27 cellular contexts compared by ENCODE assay signal in the genomic region with DNA sequence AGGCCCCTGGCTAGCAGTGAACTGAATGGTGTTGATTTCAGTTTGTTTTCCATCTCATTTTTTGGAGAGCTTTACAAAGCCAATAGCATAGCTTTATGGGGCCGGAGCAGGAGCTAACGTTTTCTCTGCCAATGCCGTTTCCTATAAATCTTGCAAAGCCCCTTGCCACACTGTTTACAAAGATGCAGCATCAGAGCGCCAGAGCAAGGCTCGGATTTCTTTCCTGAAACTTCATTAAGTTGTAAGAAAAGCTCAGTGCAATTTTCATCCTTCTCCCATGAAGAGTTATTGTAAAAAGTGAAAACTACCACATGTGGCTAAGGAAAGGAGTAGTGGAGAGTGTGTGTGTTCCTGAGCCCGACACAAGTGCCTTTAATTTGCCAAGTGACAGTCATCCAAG.
"Had no signal": no experiment of that assay in that cellular context is flagged by ENCODE, and none has a peak within 500 bp of the region (broad histone marks: within the 10 kb centered on the region; RNA-seq: fewer than 3 reads in every experiment).

No MANE protein-coding gene starts in this region.

- H3K27me3 ChIP-seq: neural progenitor cell, ovary, right lobe of liver, sigmoid colon, stomach, thyroid gland, tibial nerve, upper lobe of left lung, vagina had no signal

- H3K4me1 ChIP-seq: neural progenitor cell, parathyroid adenoma, right lobe of liver, stomach, tibial nerve, upper lobe of left lung, vagina had no signal

- ATAC-seq: natural killer cell treated with Interleukin-12 subunit alpha and Interleukin-12 subunit beta and Interleukin-15 and Interleukin-18, amount 100 ng/mL, for 72 hours; psoas muscle; right cardiac atrium; right lobe of liver; stimulated activated effector memory CD8-positive, alpha-beta T cell treated with anti-CD3 and anti-CD28 coated beads, Interleukin-12 subunit alpha, Interleukin-12 subunit beta, amount 100 ng/mL, for 72 hours; stimulated activated naive B cell treated with anti-CD40 and anti-IgM and Interleukin-4, amounts not matched to agents 10 μg/mL and 1 μg/mL and 100 μg/mL, for 72 hours had no signal

- DNase-seq: occipital lobe; ovary; posterior cingulate gyrus; psoas muscle; right cardiac atrium; right lobe of liver; sigmoid colon; small intestine; stimulated activated CD4-positive, alpha-beta T cell treated with anti-CD3 and anti-CD28 coated beads, Interleukin-15, amount 100 ng/mL, for 24 hours; stimulated activated CD4-positive, alpha-beta T cell treated with anti-CD3 and anti-CD28 coated beads, Interleukin-2, amount 100 ng/mL, for 24 hours; stimulated activated CD4-positive, alpha-beta T cell treated with anti-CD3 and anti-CD28 coated beads, Interleukin-2, amount 100 ng/mL, for 48 hours; stimulated activated CD4-positive, alpha-beta T cell treated with anti-CD3 and anti-CD28 coated beads, Interleukin-4, amount 100 ng/mL, for 24 hours; stimulated activated naive B cell treated with anti-CD40 and anti-IgM and Interleukin-4, amounts not matched to agents 10 μg/mL and 1 μg/mL and 100 μg/mL, for 72 hours; stimulated activated naive CD4-positive, alpha-beta T cell treated with Interleukin-2 at 50 U/mL for 16 hours; stomach; thyroid gland; trophoblast cell; upper lobe of left lung had no signal

- H3K4me3 ChIP-seq: neural progenitor cell, ovary, psoas muscle, right lobe of liver, sigmoid colon, stomach, thoracic aorta, thyroid gland, tibial nerve, upper lobe of left lung, vagina had no signal

- H3K4me2 ChIP-seq: neural progenitor cell had no signal

- H3K9me3 ChIP-seq: ovary, psoas muscle, right lobe of liver, sigmoid colon, stomach, thoracic aorta, thyroid gland, tibial nerve, upper lobe of left lung, vagina had no signal

- H3K27ac Mint-ChIP-seq: natural killer cell treated with Interleukin-12 subunit alpha and Interleukin-12 subunit beta and Interleukin-15 and Interleukin-18, amount 100 ng/mL, for 72 hours; neural progenitor cell; progenitor cell of endocrine pancreas; stimulated activated effector memory CD8-positive, alpha-beta T cell treated with anti-CD3 and anti-CD28 coated beads, Interleukin-12 subunit alpha, Interleukin-12 subunit beta, amount 100 ng/mL, for 72 hours; stimulated activated naive B cell treated with anti-CD40 and anti-IgM and Interleukin-4, amounts not matched to agents 10 μg/mL and 1 μg/mL and 100 μg/mL, for 72 hours; stimulated activated naive CD8-positive, alpha-beta T cell treated with anti-CD3 and anti-CD28 coated beads, Interleukin-15, Interleukin-2, amounts not matched to agents 100 ng/mL and 50 ng/mL, for 24 hours had no signal

- H3K79me2 ChIP-seq: parathyroid adenoma had no signal

- H3K27ac ChIP-seq: neural progenitor cell, ovary, parathyroid adenoma, psoas muscle, right lobe of liver, sigmoid colon, stomach, thoracic aorta, thyroid gland, tibial nerve, upper lobe of left lung, vagina had no signal

- H2AFZ ChIP-seq: neural progenitor cell, parathyroid adenoma had no signal

- H3K9me3 Mint-ChIP-seq: natural killer cell treated with Interleukin-12 subunit alpha and Interleukin-12 subunit beta and Interleukin-15 and Interleukin-18, amount 100 ng/mL, for 72 hours; neural progenitor cell; stimulated activated naive B cell treated with anti-CD40 and anti-IgM and Interleukin-4, amounts not matched to agents 10 μg/mL and 1 μg/mL and 100 μg/mL, for 72 hours; stimulated activated naive CD8-positive, alpha-beta T cell treated with anti-CD3 and anti-CD28 coated beads, Interleukin-15, Interleukin-2, amounts not matched to agents 100 ng/mL and 50 ng/mL, for 24 hours had no signal

- H3K36me3 ChIP-seq: neural progenitor cell, ovary, right lobe of liver, sigmoid colon, stomach, thoracic aorta, thyroid gland, tibial nerve, upper lobe of left lung, vagina had no signal

- H3K4me1 Mint-ChIP-seq: stimulated activated effector memory CD8-positive, alpha-beta T cell treated with anti-CD3 and anti-CD28 coated beads, Interleukin-12 subunit alpha, Interleukin-12 subunit beta, amount 100 ng/mL, for 72 hours; stimulated activated naive B cell treated with anti-CD40 and anti-IgM and Interleukin-4, amounts not matched to agents 10 μg/mL and 1 μg/mL and 100 μg/mL, for 72 hours had no signal

- H3K36me3 Mint-ChIP-seq: natural killer cell treated with Interleukin-12 subunit alpha and Interleukin-12 subunit beta and Interleukin-15 and Interleukin-18, amount 100 ng/mL, for 72 hours; neural progenitor cell; stimulated activated effector memory CD8-positive, alpha-beta T cell treated with anti-CD3 and anti-CD28 coated beads, Interleukin-12 subunit alpha, Interleukin-12 subunit beta, amount 100 ng/mL, for 72 hours; stimulated activated naive B cell treated with anti-CD40 and anti-IgM and Interleukin-4, amounts not matched to agents 10 μg/mL and 1 μg/mL and 100 μg/mL, for 72 hours had no signal

- H3K4me3 Mint-ChIP-seq: natural killer cell treated with Interleukin-12 subunit alpha and Interleukin-12 subunit beta and Interleukin-15 and Interleukin-18, amount 100 ng/mL, for 72 hours; neural progenitor cell; stimulated activated effector memory CD8-positive, alpha-beta T cell treated with anti-CD3 and anti-CD28 coated beads, Interleukin-12 subunit alpha, Interleukin-12 subunit beta, amount 100 ng/mL, for 72 hours; stimulated activated naive B cell treated with anti-CD40 and anti-IgM and Interleukin-4, amounts not matched to agents 10 μg/mL and 1 μg/mL and 100 μg/mL, for 72 hours; stimulated activated naive CD8-positive, alpha-beta T cell treated with anti-CD3 and anti-CD28 coated beads, Interleukin-15, Interleukin-2, amounts not matched to agents 100 ng/mL and 50 ng/mL, for 24 hours had no signal
